In the genomic region with DNA sequence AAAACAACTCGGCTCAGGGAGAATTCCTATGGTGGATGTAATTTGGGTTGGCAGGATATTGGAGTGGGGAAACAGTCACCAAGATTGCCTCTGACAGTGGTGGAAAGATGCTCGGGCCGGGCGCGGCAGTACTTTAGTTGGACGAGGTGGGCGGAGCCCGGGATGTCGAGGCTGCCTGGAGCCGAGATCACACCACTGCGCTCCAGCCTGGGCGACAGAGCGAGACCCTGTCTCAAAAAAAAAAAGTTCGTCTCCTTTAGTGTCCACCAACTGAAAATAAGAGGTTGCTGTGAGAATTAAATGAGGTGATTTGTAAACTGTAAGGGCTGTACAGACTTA, we compare ENCODE assay signal across 1 cellular context.
A peak's percentile ranks its signal among the peaks of the same experiment; 100 is the strongest.
TF ChIP-seq lines count a peak whose summit lies in the region.

No MANE protein-coding gene starts in this region.

TF ChIP-seq in HEK293, 187 proteins besides CTCF, POLR2A, EP300 and RAD21 (continued from another document):
- TF ChIP-seq, protein P1, sequence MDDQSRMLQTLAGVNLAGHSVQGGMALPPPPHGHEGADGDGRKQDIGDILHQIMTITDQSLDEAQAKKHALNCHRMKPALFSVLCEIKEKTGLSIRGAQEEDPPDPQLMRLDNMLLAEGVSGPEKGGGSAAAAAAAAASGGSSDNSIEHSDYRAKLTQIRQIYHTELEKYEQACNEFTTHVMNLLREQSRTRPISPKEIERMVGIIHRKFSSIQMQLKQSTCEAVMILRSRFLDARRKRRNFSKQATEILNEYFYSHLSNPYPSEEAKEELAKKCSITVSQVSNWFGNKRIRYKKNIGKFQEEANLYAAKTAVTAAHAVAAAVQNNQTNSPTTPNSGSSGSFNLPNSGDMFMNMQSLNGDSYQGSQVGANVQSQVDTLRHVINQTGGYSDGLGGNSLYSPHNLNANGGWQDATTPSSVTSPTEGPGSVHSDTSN (CRISPR knock-in tag; IDR thresholded peaks at IDR 0.05): no peak
- TF ChIP-seq ZNF202 (tag by site-specific recombination; IDR thresholded peaks at IDR 0.05; ENCODE audit: borderline replicate concordance) (no peak), OSR2 (tag by site-specific recombination; IDR thresholded peaks at IDR 0.05) (no peak), ZNF174 (tag by site-specific recombination; IDR thresholded peaks at IDR 0.05) (no peak), KLF9 (tag by site-specific recombination; IDR thresholded peaks at IDR 0.05; ENCODE audit: low read depth) (peak; percentile 50), ZFP37 (tag by site-specific recombination; IDR thresholded peaks at IDR 0.05) (no peak), KLF1 (tag by site-specific recombination; IDR thresholded peaks at IDR 0.05) (0 out of 2 replicates have a peak, but pooled peaks have one; percentile 8), ZIC2 (tag by site-specific recombination; IDR thresholded peaks at IDR 0.05) (no peak), ZNF121 (tag by site-specific recombination; IDR thresholded peaks at IDR 0.05) (peak; percentile 60; the same call in 1 of the 2 replicates)
- TF ChIP-seq, protein P2, sequence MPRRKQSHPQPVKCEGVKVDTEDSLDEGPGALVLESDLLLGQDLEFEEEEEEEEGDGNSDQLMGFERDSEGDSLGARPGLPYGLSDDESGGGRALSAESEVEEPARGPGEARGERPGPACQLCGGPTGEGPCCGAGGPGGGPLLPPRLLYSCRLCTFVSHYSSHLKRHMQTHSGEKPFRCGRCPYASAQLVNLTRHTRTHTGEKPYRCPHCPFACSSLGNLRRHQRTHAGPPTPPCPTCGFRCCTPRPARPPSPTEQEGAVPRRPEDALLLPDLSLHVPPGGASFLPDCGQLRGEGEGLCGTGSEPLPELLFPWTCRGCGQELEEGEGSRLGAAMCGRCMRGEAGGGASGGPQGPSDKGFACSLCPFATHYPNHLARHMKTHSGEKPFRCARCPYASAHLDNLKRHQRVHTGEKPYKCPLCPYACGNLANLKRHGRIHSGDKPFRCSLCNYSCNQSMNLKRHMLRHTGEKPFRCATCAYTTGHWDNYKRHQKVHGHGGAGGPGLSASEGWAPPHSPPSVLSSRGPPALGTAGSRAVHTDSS (tag by site-specific recombination; IDR thresholded peaks at IDR 0.05): no peak
- TF ChIP-seq, protein P3, sequence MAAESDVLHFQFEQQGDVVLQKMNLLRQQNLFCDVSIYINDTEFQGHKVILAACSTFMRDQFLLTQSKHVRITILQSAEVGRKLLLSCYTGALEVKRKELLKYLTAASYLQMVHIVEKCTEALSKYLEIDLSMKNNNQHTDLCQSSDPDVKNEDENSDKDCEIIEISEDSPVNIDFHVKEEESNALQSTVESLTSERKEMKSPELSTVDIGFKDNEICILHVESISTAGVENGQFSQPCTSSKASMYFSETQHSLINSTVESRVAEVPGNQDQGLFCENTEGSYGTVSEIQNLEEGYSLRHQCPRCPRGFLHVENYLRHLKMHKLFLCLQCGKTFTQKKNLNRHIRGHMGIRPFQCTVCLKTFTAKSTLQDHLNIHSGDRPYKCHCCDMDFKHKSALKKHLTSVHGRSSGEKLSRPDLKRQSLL (tag by site-specific recombination; IDR thresholded peaks at IDR 0.05): peak; percentile 89; the same call in 1 of the 2 replicates
